Comparison of ENCODE assay signal across 27 cellular contexts in the genomic region with DNA sequence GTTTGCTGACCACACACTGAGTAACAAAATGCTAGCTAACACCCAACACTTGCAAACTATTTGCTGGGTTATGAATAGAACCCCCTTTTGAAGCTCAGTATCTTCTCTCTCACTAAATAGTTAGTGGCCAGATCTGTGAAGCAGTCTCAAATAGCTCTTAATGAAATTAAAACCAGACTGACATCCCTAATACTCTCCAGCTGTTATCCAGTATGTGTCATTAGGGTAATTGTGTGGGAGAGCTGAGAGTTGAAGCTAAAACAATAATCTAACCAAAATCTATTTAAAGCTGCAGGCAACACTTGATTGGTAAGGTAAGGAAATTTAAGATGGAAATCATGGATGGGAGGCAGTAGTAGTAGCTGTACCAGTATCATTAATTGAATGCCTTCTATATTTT.
"Had no signal": no experiment of that assay in that cellular context is flagged by ENCODE, and none has a peak within 500 bp of the region (broad histone marks: within the 10 kb centered on the region; RNA-seq: fewer than 3 reads in every experiment).

No MANE protein-coding gene starts in this region.

- H3K27me3 Mint-ChIP-seq: activated B cell treated with CpG ODN at 0.5 μM for 24 hours; activated CD4-positive, alpha-beta T cell treated with anti-CD3 and anti-CD28 coated beads, Interleukin-2, amount 10 ng/mL, durations not matched to agents 7 days and 5 days; activated naive CD4-positive, alpha-beta T cell treated with anti-CD3 and anti-CD28 coated beads, Interleukin-2, amount 10 ng/mL, durations not matched to agents 7 days and 5 days had no signal

- H3K4me3 Mint-ChIP-seq: activated B cell treated with CpG ODN at 0.5 μM for 24 hours; activated CD4-positive, alpha-beta memory T cell treated with anti-CD3 and anti-CD28 coated beads for 36 hours; activated CD4-positive, alpha-beta T cell treated with anti-CD3 and anti-CD28 coated beads, Interleukin-2, amount 10 ng/mL, durations not matched to agents 7 days and 5 days; activated naive CD4-positive, alpha-beta T cell treated with anti-CD3 and anti-CD28 coated beads, Interleukin-2, amount 10 ng/mL, durations not matched to agents 7 days and 5 days; activated naive CD8-positive, alpha-beta T cell treated with anti-CD3 and anti-CD28 coated beads for 36 hours; activated T-cell treated with anti-CD3 and anti-CD28 coated beads, Interleukin-2, amount 50 U/mL, for 4 hours; T-helper 2 cell treated with Interferon-gamma antibody and Interleukin-4, amounts not matched to agents 5 μg/mL and 100 μg/mL, for 36 hours had no signal

- H3K36me3 Mint-ChIP-seq: activated CD4-positive, alpha-beta memory T cell treated with anti-CD3 and anti-CD28 coated beads for 36 hours; activated naive CD4-positive, alpha-beta T cell treated with anti-CD3 and anti-CD28 coated beads, Interleukin-2, amount 10 ng/mL, durations not matched to agents 7 days and 5 days; activated naive CD8-positive, alpha-beta T cell treated with anti-CD3 and anti-CD28 coated beads for 36 hours had no signal

- DNase-seq: activated B cell treated with CpG ODN at 0.5 μM for 24 hours; activated CD4-positive, alpha-beta memory T cell treated with anti-CD3 and anti-CD28 coated beads for 36 hours; activated CD4-positive, alpha-beta T cell treated with anti-CD3 and anti-CD28 coated beads for 1 hour; activated CD4-positive, alpha-beta T cell treated with anti-CD3 and anti-CD28 coated beads, Interleukin-2, amount 10 ng/mL, durations not matched to agents 7 days and 5 days; activated CD8-positive, alpha-beta memory T cell treated with anti-CD3 and anti-CD28 coated beads for 24 hours; activated gamma-delta T cell treated with Interleukin-2 at 50 U/mL for 16 hours; activated naive CD4-positive, alpha-beta T cell treated with anti-CD3 and anti-CD28 coated beads, Interleukin-2, amount 10 ng/mL, durations not matched to agents 7 days and 5 days; activated naive CD8-positive, alpha-beta T cell treated with anti-CD3 and anti-CD28 coated beads for 36 hours; activated T-cell treated with anti-CD3 and anti-CD28 coated beads, Interleukin-2, amount 50 U/mL, for 4 hours; brain microvascular endothelial cell; cerebellar nuclear complex; MG63; MV-4-11; NCI-H1092 treated with DMSO at 0.1 percent for 48 hours; NCI-H1436; NCI-H1694 treated with DMSO at 0.1 percent for 48 hours; NCI-H2029 treated with DMSO at 0.1 percent for 48 hours; NCI-H345; NCI-H510A; NCI-H748 treated with DMSO at 0.1 percent for 48 hours; SIG-M5; SW 1271 had no signal

- H3K9me3 ChIP-seq: MG63 had no signal

- H3K9me3 Mint-ChIP-seq: activated naive CD4-positive, alpha-beta T cell treated with anti-CD3 and anti-CD28 coated beads, Interleukin-2, amount 10 ng/mL, durations not matched to agents 7 days and 5 days; activated naive CD8-positive, alpha-beta T cell treated with anti-CD3 and anti-CD28 coated beads for 36 hours; activated T-helper 2 cell treated with anti-CD3 and anti-CD28 coated beads, Interferon-gamma antibody, Interleukin-2, Interleukin-4, amounts not matched to agents 10 μg/mL and 5 μg/mL and 100 μg/mL, durations not matched to agents 14 hours and 24 hours and 36 hours; T-helper 2 cell treated with Interferon-gamma antibody and Interleukin-4, amounts not matched to agents 5 μg/mL and 100 μg/mL, for 36 hours had no signal

- ATAC-seq: activated T-cell treated with anti-CD3 and anti-CD28 coated beads, Interleukin-2, amount 50 U/mL, for 4 hours had no signal

- H3K4me1 Mint-ChIP-seq: activated B cell treated with CpG ODN at 0.5 μM for 24 hours; activated CD4-positive, alpha-beta T cell treated with anti-CD3 and anti-CD28 coated beads, Interleukin-2, amount 10 ng/mL, durations not matched to agents 7 days and 5 days; activated naive CD4-positive, alpha-beta T cell treated with anti-CD3 and anti-CD28 coated beads, Interleukin-2, amount 10 ng/mL, durations not matched to agents 7 days and 5 days; activated naive CD8-positive, alpha-beta T cell treated with anti-CD3 and anti-CD28 coated beads for 36 hours had no signal

- H3K4me3 ChIP-seq: cardiac muscle cell, MG63, SK-N-MC had no signal

- H3K27me3 ChIP-seq: brain microvascular endothelial cell had no signal

- H3K36me3 ChIP-seq: brain microvascular endothelial cell, cardiac muscle cell, MG63 had no signal

- H3K27ac ChIP-seq: brain microvascular endothelial cell, cardiac muscle cell, SK-N-MC had no signal

- FAIRE-seq: colon had no signal

- H3K27ac Mint-ChIP-seq: activated B cell treated with CpG ODN at 0.5 μM for 24 hours; activated CD4-positive, alpha-beta memory T cell treated with anti-CD3 and anti-CD28 coated beads for 36 hours; activated CD4-positive, alpha-beta T cell treated with anti-CD3 and anti-CD28 coated beads, Interleukin-2, amount 10 ng/mL, durations not matched to agents 7 days and 5 days; activated naive CD4-positive, alpha-beta T cell treated with anti-CD3 and anti-CD28 coated beads, Interleukin-2, amount 10 ng/mL, durations not matched to agents 7 days and 5 days; activated naive CD8-positive, alpha-beta T cell treated with anti-CD3 and anti-CD28 coated beads for 36 hours; activated T-helper 2 cell treated with anti-CD3 and anti-CD28 coated beads, Interferon-gamma antibody, Interleukin-2, Interleukin-4, amounts not matched to agents 10 μg/mL and 5 μg/mL and 100 μg/mL, durations not matched to agents 14 hours and 24 hours and 36 hours; T-helper 2 cell treated with Interferon-gamma antibody and Interleukin-4, amounts not matched to agents 5 μg/mL and 100 μg/mL, for 36 hours had no signal
